Comparison of ENCODE assay signal across 15 cellular contexts in the genomic region with DNA sequence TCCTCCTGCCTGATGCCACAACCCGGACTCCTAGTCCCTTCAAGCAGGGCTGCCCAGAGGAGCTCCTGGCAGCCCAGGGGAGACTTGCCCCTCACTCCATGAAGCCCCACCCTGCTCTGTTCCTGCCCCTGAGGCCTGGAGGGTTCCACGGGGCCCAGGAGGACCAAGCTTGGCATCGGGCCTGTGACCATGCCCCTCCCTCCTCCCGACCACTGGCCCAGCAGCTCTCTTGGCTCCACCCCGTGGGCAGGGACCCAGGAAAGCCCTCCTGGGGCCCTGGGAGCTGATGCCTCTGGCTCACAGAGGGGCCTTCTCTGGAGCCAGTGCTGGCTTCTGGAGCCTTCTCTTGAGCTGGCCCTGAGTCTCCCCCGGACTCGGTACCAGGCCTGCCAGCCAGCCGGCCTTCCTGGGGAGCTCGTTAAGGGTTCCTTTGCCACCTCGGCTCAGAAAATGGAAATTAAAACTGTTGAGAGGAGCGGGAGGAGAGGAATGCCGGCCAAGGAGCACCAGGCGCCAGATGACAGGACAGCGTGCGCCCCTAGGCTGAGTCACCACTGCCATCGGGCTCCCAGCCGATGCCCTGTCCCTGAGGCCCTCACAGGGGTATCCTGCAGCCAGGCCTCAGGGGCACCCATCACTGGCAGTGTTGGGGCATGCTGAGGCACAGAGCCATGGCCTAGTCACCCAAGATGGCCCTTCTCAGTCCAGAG. TPM values are rescaled to one million over a fixed set of nuclear protein-coding genes. Genes with fewer than 3 reads are reported as not detected.
DNase-seq lines count a peak whose midpoint lies in the region; ATAC-seq and TF ChIP-seq lines count a peak whose summit lies in the region.
"Had no signal": no experiment of that assay in that cellular context is flagged by ENCODE, and none has a peak within 500 bp of the region (broad histone marks: within the 10 kb centered on the region; RNA-seq: fewer than 3 reads in every experiment).

No MANE protein-coding gene starts in this region.

- H3K9me3 Mint-ChIP-seq in osteocyte (ENCODE audit: unreplicated experiment), result no peaks in the 10 kb centered on the region
- H3K9me3 Mint-ChIP-seq: T-helper 2 cell treated with Interferon-gamma antibody and Interleukin-4, amounts not matched to agents 5 μg/mL and 100 μg/mL, for 36 hours had no signal

- H3K27me3 Mint-ChIP-seq in osteocyte (ENCODE audit: unreplicated experiment), result peaks cover 26% of the 10 kb centered on the region

- no peak overlapping the region for H3K27ac Mint-ChIP-seq in osteocyte (ENCODE audit: unreplicated experiment)
- H3K27ac Mint-ChIP-seq: T-helper 2 cell treated with Interferon-gamma antibody and Interleukin-4, amounts not matched to agents 5 μg/mL and 100 μg/mL, for 36 hours had no signal

- peaks cover 20% of the 10 kb centered on the region for H3K4me1 Mint-ChIP-seq in osteocyte (ENCODE audit: unreplicated experiment)

- no peaks in the 10 kb centered on the region for H3K27me3 ChIP-seq in MG63

- H3K9me3 ChIP-seq in MG63, result no peaks in the 10 kb centered on the region
- H3K9me3 ChIP-seq: spleen had no signal

- no peaks in the 10 kb centered on the region for H3K36me3 Mint-ChIP-seq in osteocyte (ENCODE audit: unreplicated experiment)

- ATAC-seq in HG03432 (IDR thresholded peaks at IDR 0.05; ENCODE audit: unreplicated experiment), result no peak
- no peak for ATAC-seq in GM21825 (IDR thresholded peaks at IDR 0.05; ENCODE audit: unreplicated experiment)

- TF ChIP-seq CTCF in osteocyte (IDR thresholded peaks at IDR 0.05), result no peak

- no peak overlapping the region for H3K4me3 Mint-ChIP-seq in osteocyte (ENCODE audit: unreplicated experiment)
- H3K4me3 Mint-ChIP-seq: T-helper 2 cell treated with Interferon-gamma antibody and Interleukin-4, amounts not matched to agents 5 μg/mL and 100 μg/mL, for 36 hours had no signal

- DNase-seq in D341Med (ENCODE audit: low spot score), result peak; percentile 46
- DNase-seq in MG63, result peak; percentile 34
- peak; percentile 20 for DNase-seq in globus pallidus (ENCODE audit: low spot score)
- DNase-seq in osteocyte (ENCODE audit: extremely low spot score, unreplicated experiment), result peak; percentile 79
- DNase-seq in EL, result no peak
- DNase-seq in T-helper 2 cell, result no peak
- DNase-seq: Kasumi-1, NCI-H774 had no signal

- H3K36me3 ChIP-seq in MG63, result no peaks in the 10 kb centered on the region
- H3K36me3 ChIP-seq: spleen had no signal

- H3K4me3 ChIP-seq in MG63, result no peak overlapping the region
- H3K4me3 ChIP-seq: spleen had no signal

RNA-seq across cellular contexts. Expression of gene SNED1, which starts 40.6 kb away (rescaled TPM):
- total RNA-seq in MG63 (2014; rRNA removed; shearing (Covaris generic); ENCODE audit: low replicate concordance), result 2.6 and 5.1 TPM in 2 replicates
- total RNA-seq in osteocyte, result 17.6 and 19.4 TPM in 2 replicates

RNA-seq across cellular contexts. Expression of gene CROCC2, which starts 51.7 kb away (rescaled TPM):
- total RNA-seq in MG63 (2014; rRNA removed; shearing (Covaris generic); ENCODE audit: low replicate concordance), result not detected in 2 replicates
- not detected in 2 replicates for total RNA-seq in osteocyte
- total RNA-seq: bronchial epithelial cell, frontal cortex, mononuclear cell had no signal

Comparison
In these comparisons a context has a peak if more than half of its experiments do, and no peak if none do; other contexts are left out.
1. DNase-seq: peak in D341Med (single experiment), MG63 (single experiment), globus pallidus (single experiment) and osteocyte (single experiment); none in EL (single experiment) and T-helper 2 cell (0 of 5).